Comparison of ENCODE assay signal across 12 cellular contexts in the genomic region with DNA sequence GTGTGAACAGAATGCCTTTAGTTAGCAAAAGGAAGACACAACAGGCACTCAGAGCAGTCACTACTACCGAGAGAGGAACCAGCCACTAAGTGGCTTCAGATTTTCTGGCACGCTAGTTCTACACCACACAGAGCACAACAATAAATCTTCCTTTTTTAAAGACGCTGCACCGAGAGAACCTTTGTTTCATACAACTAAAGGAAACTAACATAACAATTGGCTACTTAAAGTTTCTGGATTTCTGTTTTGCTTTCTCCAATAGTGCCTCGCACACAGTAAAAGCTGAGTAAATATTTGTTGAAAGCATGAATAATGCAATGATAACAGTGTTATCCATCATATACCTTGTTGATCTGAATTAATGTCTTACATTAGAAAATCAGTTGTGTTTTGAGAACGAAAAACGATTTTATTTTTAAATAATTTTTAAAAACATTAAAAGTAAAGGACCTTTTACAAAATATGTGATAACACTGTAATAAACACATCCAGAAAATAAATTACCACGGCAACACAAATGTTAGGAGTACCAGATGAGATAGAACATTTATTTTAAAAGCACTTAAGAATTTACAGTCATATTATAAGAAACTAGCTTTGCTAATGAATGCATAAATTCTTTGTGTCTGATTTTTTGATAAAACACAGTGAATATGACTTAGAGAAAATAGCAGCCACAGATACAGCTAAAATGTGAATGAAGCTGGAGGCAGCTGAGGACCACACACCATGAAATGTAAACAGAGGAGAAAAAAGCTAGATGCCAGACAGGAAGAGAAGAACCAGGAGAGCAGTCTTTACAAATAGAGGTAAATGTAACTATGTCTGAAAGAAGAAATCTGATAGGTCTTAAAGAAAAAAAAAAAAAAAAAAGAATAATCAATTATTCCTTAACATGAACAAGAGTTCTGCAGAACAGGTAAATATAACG. TPM values are rescaled to one million over a fixed set of nuclear protein-coding genes. Genes with fewer than 3 reads are reported as not detected.
DNase-seq lines count a peak whose midpoint lies in the region; ATAC-seq, FAIRE-seq and TF ChIP-seq lines count a peak whose summit lies in the region.
"Had no signal": no experiment of that assay in that cellular context is flagged by ENCODE, and none has a peak within 500 bp of the region (broad histone marks: within the 10 kb centered on the region; RNA-seq: fewer than 3 reads in every experiment).

No MANE protein-coding gene starts in this region.

- DNase-seq in NCI-H510A treated with DMSO at 0.1 percent for 48 hours (lab: John Stamatoyannopoulos, UW), result peak; percentile 54
- no peak for DNase-seq in NCI-H510A (lab: John Stamatoyannopoulos, UW)
- peak; percentile 94 for DNase-seq in NCI-H69 (lab: John Stamatoyannopoulos, UW)
- DNase-seq in thoracic aorta (ENCODE audit: low spot score), result no peak
- no peak for DNase-seq in activated naive CD4-positive, alpha-beta T cell (lab: John Stamatoyannopoulos, UW)
- DNase-seq: psoas muscle had no signal

- H3K4me3 ChIP-seq in thoracic aorta, result peak overlapping the region; percentile 45
- H3K4me3 ChIP-seq: psoas muscle, tibial nerve had no signal

- peak; percentile 97 for FAIRE-seq in endometrium (lab: Jason Lieb, UNC)
- FAIRE-seq: RCC 7860, TTC549 had no signal

- H3K36me3 ChIP-seq in thoracic aorta, result no peaks in the 10 kb centered on the region
- H3K36me3 ChIP-seq: tibial nerve had no signal

- no peak for ATAC-seq in thoracic aorta (ENCODE audit: insufficient number of reproducible peaks, low FRiP score, low read depth)
- no peak for ATAC-seq in GM18498 (IDR thresholded peaks at IDR 0.05; ENCODE audit: unreplicated experiment)
- ATAC-seq in HG03095 (IDR thresholded peaks at IDR 0.05; ENCODE audit: unreplicated experiment), result no peak
- ATAC-seq: psoas muscle had no signal

- no peaks in the 10 kb centered on the region for H3K9me3 ChIP-seq in thoracic aorta
- H3K9me3 ChIP-seq: psoas muscle, tibial nerve had no signal

- no peak for TF ChIP-seq CTCF in thoracic aorta (IDR thresholded peaks at IDR 0.05)

- peaks cover 19 to 21% of the 10 kb centered on the region in 2 donors for H3K4me1 ChIP-seq in thoracic aorta (ENCODE audit: control insufficient read depth in 1 of 2, low read depth in 2 of 2)
- H3K4me1 ChIP-seq: psoas muscle had no signal

- H3K27me3 ChIP-seq in thoracic aorta (replicated peaks; ENCODE audit: insufficient read depth), result no peaks in the 10 kb centered on the region
- H3K27me3 ChIP-seq: tibial nerve had no signal

- H3K27ac ChIP-seq in thoracic aorta, result no peak overlapping the region
- H3K27ac ChIP-seq: psoas muscle, tibial nerve had no signal

RNA-seq across cellular contexts. Expression of gene CCDC34, which starts 14.8 kb away (rescaled TPM):
- 1 to 10 TPM; 1.5 to 2.3 TPM for total RNA-seq in thoracic aorta

Comparison
In these comparisons a context has a peak if more than half of its experiments do, and no peak if none do; other contexts are left out.
1. DNase-seq: peak in NCI-H510A treated with DMSO at 0.1 percent for 48 hours (single experiment) and NCI-H69 (single experiment); none in NCI-H510A (single experiment), thoracic aorta (single experiment) and activated naive CD4-positive, alpha-beta T cell (0 of 4).